9 cellular contexts compared by ENCODE assay signal in the genomic region with DNA sequence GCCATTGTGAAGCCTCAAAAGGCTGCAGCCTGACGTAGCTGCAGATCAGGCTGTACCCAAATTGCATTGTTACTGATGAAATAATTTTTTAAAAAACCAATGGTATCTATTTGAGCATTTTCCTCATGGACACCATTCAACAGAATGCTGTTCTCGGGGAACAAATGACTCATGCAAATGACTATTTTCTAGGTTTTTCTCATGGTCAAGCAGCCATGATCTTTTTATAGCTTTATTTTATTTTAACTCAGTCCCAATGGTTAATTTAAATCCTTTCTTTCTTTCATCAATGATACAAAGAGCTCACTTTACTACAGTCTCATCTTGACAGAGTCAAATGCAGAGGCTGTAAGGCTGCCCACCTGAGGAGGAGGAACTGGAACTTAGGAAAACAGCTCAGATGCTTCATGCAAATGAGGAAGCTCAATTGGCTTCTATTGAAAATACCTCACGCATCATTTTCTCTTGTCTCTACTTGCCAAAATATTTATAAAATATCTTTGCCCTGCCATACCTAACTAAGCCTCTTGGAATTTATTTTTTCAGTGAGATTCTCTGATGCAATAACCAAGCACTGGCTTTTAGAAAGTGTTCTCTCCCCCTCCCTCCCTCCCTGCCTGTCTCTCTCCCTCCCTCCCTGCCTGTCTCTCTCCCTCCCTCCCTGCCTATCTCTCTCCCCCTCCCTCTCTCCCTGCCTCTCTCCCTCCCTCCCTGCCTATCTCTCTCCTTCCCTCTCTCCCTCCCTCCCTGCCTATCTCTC.
DNase-seq lines count a peak whose midpoint lies in the region; ATAC-seq and TF ChIP-seq lines count a peak whose summit lies in the region.
"Had no signal": no experiment of that assay in that cellular context is flagged by ENCODE, and none has a peak within 500 bp of the region (broad histone marks: within the 10 kb centered on the region; RNA-seq: fewer than 3 reads in every experiment).

No MANE protein-coding gene starts in this region.

- POLR2A ChIA-PET in RWPE1 (lab: Yijun Ruan, JAX; ENCODE audit: low non-redundant PET): no interaction called here

- TF ChIP-seq CTCF in RWPE1 (conservative IDR thresholded peaks at IDR 0.05; ENCODE audit: low read depth): no peak

- H3K27ac ChIP-seq in RWPE1: peak overlapping the region; percentile 84

- DNase-seq in RWPE1 (ENCODE audit: low spot score): peak; percentile 63
- DNase-seq in kidney glomerular epithelial cell (lab: John Stamatoyannopoulos, UW): peak; percentile 27
- no peak for DNase-seq in cortex of kidney (lab: John Stamatoyannopoulos, UW)
- no peak for DNase-seq in HUDEP-2 (lab: John Stamatoyannopoulos, UW; ENCODE audit: unreplicated experiment in 76 of 76)
- DNase-seq in activated naive CD8-positive, alpha-beta T cell treated with anti-CD3 and anti-CD28 coated beads, Interleukin-2, amount 50 U/mL, for 24 hours: no peak
- no peak for DNase-seq in DMS 273 (lab: John Stamatoyannopoulos, UW; ENCODE audit: unreplicated experiment)
- DNase-seq: T1000 had no signal

- H3K4me3 Mint-ChIP-seq in activated naive CD8-positive, alpha-beta T cell treated with anti-CD3 and anti-CD28 coated beads, Interleukin-2, amount 50 U/mL, for 24 hours: no peak overlapping the region

- CTCF ChIA-PET in RWPE1 (lab: Yijun Ruan, JAX): no interaction called here

- no peaks in the 10 kb centered on the region for H3K9me3 Mint-ChIP-seq in activated naive CD8-positive, alpha-beta T cell treated with anti-CD3 and anti-CD28 coated beads, Interleukin-2, amount 50 U/mL, for 24 hours

- H3K27ac Mint-ChIP-seq in activated naive CD8-positive, alpha-beta T cell treated with anti-CD3 and anti-CD28 coated beads, Interleukin-2, amount 50 U/mL, for 24 hours: no peak overlapping the region

- ATAC-seq in GM18502 (IDR thresholded peaks at IDR 0.05; ENCODE audit: poor library complexity, unreplicated experiment) (peak; percentile 64), HG02571 (IDR thresholded peaks at IDR 0.05; ENCODE audit: unreplicated experiment) (peak; percentile 66)
- ATAC-seq in activated naive CD8-positive, alpha-beta T cell treated with anti-CD3 and anti-CD28 coated beads, Interleukin-2, amount 50 U/mL, for 24 hours: no peak

- H3K36me3 Mint-ChIP-seq in activated naive CD8-positive, alpha-beta T cell treated with anti-CD3 and anti-CD28 coated beads, Interleukin-2, amount 50 U/mL, for 24 hours (ENCODE audit: low read depth): no peaks in the 10 kb centered on the region

- no peaks in the 10 kb centered on the region for H3K4me1 Mint-ChIP-seq in activated naive CD8-positive, alpha-beta T cell treated with anti-CD3 and anti-CD28 coated beads, Interleukin-2, amount 50 U/mL, for 24 hours

- H3K27me3 Mint-ChIP-seq in activated naive CD8-positive, alpha-beta T cell treated with anti-CD3 and anti-CD28 coated beads, Interleukin-2, amount 50 U/mL, for 24 hours: peaks cover 21% of the 10 kb centered on the region

Comparison
In these comparisons a context has a peak if more than half of its experiments do, and no peak if none do; other contexts are left out.
1. DNase-seq: peak in RWPE1 (single experiment) and kidney glomerular epithelial cell (single experiment); none in cortex of kidney (single experiment), HUDEP-2 (0 of 76), activated naive CD8-positive, alpha-beta T cell treated with anti-CD3 and anti-CD28 coated beads, Interleukin-2, amount 50 U/mL, for 24 hours (single experiment) and DMS 273 (single experiment).